8 cellular contexts compared by ENCODE assay signal in the genomic region with DNA sequence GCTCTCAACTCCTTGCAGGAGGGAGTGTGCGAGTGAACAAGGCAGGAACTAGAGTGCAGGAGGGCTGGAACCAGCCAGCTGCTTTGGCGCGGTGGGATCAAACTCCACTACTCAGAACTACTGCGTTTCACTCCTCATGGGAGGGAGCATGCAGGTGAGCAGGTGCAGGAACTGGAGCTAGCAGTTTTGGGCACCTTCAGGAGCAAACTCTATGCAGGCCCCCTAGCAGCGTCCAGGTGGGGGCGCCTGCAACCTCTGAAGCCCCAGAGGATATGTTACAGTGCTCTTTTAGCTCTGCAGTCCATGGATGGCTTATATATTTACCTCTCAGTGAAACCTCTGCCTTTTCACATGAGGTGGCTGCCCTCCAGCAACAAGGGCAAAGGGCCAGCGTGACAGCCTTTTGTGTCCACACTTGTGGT.
DNase-seq lines count a peak whose midpoint lies in the region; ATAC-seq, FAIRE-seq and TF ChIP-seq lines count a peak whose summit lies in the region.

No MANE protein-coding gene starts in this region.

- H3K9ac ChIP-seq in kidney (ENCODE audit: low read length in 2 of 2): no peak overlapping the region

- H3K4me3 ChIP-seq in kidney (ENCODE audit: low read length in 2 of 2): peak overlapping the region in 1 of 2 donors; percentile 14

- DNase-seq in D721Med (ENCODE audit: insufficient read length, low spot score) (no peak), kidney (peak; percentile 60), NOMO-1 (lab: John Stamatoyannopoulos, UW; ENCODE audit: unreplicated experiment in 2 of 2) (no peak)
- DNase-seq in stimulated activated naive CD4-positive, alpha-beta T cell treated with Interleukin-2 at 50 U/mL for 16 hours (lab: John Stamatoyannopoulos, UW): no peak

- intact Hi-C loops in kidney (cut with DNase I): no loop called here

- H3K4me1 ChIP-seq in kidney (ENCODE audit: control insufficient read depth in 1 of 2, insufficient read depth in 1 of 2, low read depth in 1 of 2, low read length in 2 of 2): no peaks in the 10 kb centered on the region

- H3K36me3 ChIP-seq in kidney (ENCODE audit: control insufficient read depth in 1 of 2, insufficient read depth in 2 of 2, low read length in 2 of 2): no peaks in the 10 kb centered on the region

- ATAC-seq in HG02759 (IDR thresholded peaks at IDR 0.05; ENCODE audit: unreplicated experiment) (peak; percentile 81), HG03439 (IDR thresholded peaks at IDR 0.05; ENCODE audit: unreplicated experiment) (no peak), HG03442 (IDR thresholded peaks at IDR 0.05; ENCODE audit: unreplicated experiment) (no peak)

- H3K27ac ChIP-seq in VCaP (no peak overlapping the region), kidney (ENCODE audit: low read depth in 2 of 2, low read length in 2 of 2) (no peak overlapping the region)

- no peaks in the 10 kb centered on the region for H3K9me3 ChIP-seq in kidney (ENCODE audit: control insufficient read depth in 1 of 2, low read length in 2 of 2)

- FAIRE-seq in D721Med (lab: Jason Lieb, UNC): no peak
- FAIRE-seq in kidney (lab: Jason Lieb, UNC): no peak

- TF ChIP-seq CTCF in D721Med (IDR thresholded peaks at IDR 0.05; ENCODE audit: insufficient read depth, missing control alignments): peak; percentile 28
- TF ChIP-seq CTCF in VCaP (conservative IDR thresholded peaks at IDR 0.05): peak; percentile 63
- TF ChIP-seq CTCF in kidney (IDR thresholded peaks at IDR 0.05; ENCODE audit: borderline replicate concordance, extremely low read depth, insufficient read depth): peak; percentile 31
